Comparison of ENCODE assay signal across 1 cellular context in the genomic region with DNA sequence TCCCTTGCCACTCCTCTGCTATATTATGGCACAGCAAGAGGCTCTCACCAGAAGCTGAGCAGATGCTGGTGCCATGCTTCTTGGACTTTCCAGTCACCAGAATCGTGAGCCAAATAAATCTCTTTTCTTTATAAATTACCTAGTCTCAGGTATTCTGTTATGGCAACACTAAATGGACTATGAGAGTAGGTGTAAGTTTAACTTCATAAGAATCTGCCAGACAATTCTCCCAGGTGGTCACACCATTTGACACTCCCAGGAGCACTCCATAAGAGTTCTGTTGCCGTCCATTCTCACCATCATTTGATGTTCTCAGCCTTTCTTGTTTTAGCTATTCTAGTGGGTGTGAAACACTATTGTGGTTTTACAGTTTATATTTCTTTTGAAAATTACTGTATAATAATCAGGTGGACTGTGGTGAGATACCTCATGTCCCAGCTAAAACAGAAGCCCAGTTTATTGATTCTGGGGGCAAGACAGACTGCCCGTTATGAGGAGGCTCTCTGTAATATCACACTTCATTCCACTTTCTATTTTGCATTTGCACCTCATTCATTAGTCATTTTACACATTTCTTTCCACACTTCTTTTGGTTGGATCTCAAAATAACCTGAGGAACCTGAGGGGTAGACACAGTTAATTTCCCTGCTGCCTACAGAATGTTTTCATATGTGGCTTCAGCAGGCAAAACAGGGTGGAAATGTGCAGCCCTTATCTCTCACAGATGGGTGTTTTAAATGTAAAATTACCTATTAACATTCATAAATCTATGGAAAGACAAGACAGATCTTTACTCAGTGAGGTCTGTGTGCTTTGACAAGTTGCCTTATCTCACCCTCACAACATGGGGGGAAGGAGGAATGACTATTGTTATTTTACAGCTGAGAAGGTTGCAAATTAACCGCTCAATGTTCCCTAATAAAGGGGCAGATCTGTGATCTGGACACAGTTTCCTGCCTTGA.
TF ChIP-seq lines count a peak whose summit lies in the region.

No MANE protein-coding gene starts in this region.

TF ChIP-seq in K562, 482 proteins besides CTCF, POLR2A, EP300 and RAD21 (continued from another document and continues in another):
- TF ChIP-seq, protein P1, sequence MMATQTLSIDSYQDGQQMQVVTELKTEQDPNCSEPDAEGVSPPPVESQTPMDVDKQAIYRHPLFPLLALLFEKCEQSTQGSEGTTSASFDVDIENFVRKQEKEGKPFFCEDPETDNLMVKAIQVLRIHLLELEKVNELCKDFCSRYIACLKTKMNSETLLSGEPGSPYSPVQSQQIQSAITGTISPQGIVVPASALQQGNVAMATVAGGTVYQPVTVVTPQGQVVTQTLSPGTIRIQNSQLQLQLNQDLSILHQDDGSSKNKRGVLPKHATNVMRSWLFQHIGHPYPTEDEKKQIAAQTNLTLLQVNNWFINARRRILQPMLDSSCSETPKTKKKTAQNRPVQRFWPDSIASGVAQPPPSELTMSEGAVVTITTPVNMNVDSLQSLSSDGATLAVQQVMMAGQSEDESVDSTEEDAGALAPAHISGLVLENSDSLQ (IDR thresholded peaks at IDR 0.05), result peak; percentile 91
- TF ChIP-seq SMC3 (conservative IDR thresholded peaks at IDR 0.05; ENCODE audit: insufficient read depth, low read depth, low read length) (no peak), FOXP1 (CRISPR knock-in tag; IDR thresholded peaks at IDR 0.05) (0 out of 2 replicates have a peak, but pooled peaks have one; percentile 37), HNRNPLL (IDR thresholded peaks at IDR 0.05; ENCODE audit: low read depth, low read length, poor library complexity, severe bottlenecking) (no peak), CREB1 (IDR thresholded peaks at IDR 0.05) (peak; percentile 74; the same call in 1 of the 2 replicates), CREB1 (CRISPR knock-in tag; IDR thresholded peaks at IDR 0.05) (no peak), KLF10 (CRISPR knock-in tag; IDR thresholded peaks at IDR 0.05) (no peak), MTA2 (IDR thresholded peaks at IDR 0.05; ENCODE audit: low read depth) (peak; percentile 98), RUNX1 (IDR thresholded peaks at IDR 0.05; ENCODE audit: low read depth) (no peak; the same call in 1 of the 2 replicates), HMG20A (CRISPR knock-in tag; conservative IDR thresholded peaks at IDR 0.05) (no peak), KDM5B (IDR thresholded peaks at IDR 0.05; ENCODE audit: insufficient replicate concordance, low read depth, low read length) (no peak), GABPB2 (CRISPR knock-in tag; conservative IDR thresholded peaks at IDR 0.05) (no peak), MCM2 (IDR thresholded peaks at IDR 0.05; ENCODE audit: low read depth) (no peak), BACH1 (tag; IDR thresholded peaks at IDR 0.05) (0 out of 2 replicates have a peak, but pooled peaks have one; percentile 13), TAF7 (tag; IDR thresholded peaks at IDR 0.05) (no peak), BHLHE40 (IDR thresholded peaks at IDR 0.05; ENCODE audit: low read length) (peak; percentile 48; the same call in 1 of the 2 replicates), ZNF24 (IDR thresholded peaks at IDR 0.05) (no peak), SETDB1 (IDR thresholded peaks at IDR 0.05; ENCODE audit: low read length) (no peak), L3MBTL2 (IDR thresholded peaks at IDR 0.05) (peak; percentile 53; the same call in 1 of the 2 replicates), ETS2 (tag; IDR thresholded peaks at IDR 0.05; ENCODE audit: borderline replicate concordance, poor library complexity, severe bottlenecking) (no peak), NFE2 (IDR thresholded peaks at IDR 0.05; ENCODE audit: low read depth) (peak; percentile 94), ZNF707 (CRISPR knock-in tag; conservative IDR thresholded peaks at IDR 0.05) (no peak; the same call in 1 of the 2 replicates), ZNF184 (CRISPR knock-in tag; IDR thresholded peaks at IDR 0.05) (no peak)
- TF ChIP-seq, protein P2, sequence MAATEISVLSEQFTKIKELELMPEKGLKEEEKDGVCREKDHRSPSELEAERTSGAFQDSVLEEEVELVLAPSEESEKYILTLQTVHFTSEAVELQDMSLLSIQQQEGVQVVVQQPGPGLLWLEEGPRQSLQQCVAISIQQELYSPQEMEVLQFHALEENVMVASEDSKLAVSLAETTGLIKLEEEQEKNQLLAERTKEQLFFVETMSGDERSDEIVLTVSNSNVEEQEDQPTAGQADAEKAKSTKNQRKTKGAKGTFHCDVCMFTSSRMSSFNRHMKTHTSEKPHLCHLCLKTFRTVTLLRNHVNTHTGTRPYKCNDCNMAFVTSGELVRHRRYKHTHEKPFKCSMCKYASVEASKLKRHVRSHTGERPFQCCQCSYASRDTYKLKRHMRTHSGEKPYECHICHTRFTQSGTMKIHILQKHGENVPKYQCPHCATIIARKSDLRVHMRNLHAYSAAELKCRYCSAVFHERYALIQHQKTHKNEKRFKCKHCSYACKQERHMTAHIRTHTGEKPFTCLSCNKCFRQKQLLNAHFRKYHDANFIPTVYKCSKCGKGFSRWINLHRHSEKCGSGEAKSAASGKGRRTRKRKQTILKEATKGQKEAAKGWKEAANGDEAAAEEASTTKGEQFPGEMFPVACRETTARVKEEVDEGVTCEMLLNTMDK (IDR thresholded peaks at IDR 0.05; ENCODE audit: borderline replicate concordance, insufficient read depth, low read depth, low read length, poor library complexity, severe bottlenecking), result no peak
- TF ChIP-seq, protein P3, sequence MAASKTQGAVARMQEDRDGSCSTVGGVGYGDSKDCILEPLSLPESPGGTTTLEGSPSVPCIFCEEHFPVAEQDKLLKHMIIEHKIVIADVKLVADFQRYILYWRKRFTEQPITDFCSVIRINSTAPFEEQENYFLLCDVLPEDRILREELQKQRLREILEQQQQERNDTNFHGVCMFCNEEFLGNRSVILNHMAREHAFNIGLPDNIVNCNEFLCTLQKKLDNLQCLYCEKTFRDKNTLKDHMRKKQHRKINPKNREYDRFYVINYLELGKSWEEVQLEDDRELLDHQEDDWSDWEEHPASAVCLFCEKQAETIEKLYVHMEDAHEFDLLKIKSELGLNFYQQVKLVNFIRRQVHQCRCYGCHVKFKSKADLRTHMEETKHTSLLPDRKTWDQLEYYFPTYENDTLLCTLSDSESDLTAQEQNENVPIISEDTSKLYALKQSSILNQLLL (CRISPR knock-in tag; IDR thresholded peaks at IDR 0.05; ENCODE audit: borderline replicate concordance), result no peak
- TF ChIP-seq, protein P4, sequence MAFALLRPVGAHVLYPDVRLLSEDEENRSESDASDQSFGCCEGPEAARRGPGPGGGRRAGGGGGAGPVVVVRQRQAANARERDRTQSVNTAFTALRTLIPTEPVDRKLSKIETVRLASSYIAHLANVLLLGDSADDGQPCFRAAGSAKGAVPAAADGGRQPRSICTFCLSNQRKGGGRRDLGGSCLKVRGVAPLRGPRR (CRISPR knock-in tag; IDR thresholded peaks at IDR 0.05), result no peak
- TF ChIP-seq, protein P5, sequence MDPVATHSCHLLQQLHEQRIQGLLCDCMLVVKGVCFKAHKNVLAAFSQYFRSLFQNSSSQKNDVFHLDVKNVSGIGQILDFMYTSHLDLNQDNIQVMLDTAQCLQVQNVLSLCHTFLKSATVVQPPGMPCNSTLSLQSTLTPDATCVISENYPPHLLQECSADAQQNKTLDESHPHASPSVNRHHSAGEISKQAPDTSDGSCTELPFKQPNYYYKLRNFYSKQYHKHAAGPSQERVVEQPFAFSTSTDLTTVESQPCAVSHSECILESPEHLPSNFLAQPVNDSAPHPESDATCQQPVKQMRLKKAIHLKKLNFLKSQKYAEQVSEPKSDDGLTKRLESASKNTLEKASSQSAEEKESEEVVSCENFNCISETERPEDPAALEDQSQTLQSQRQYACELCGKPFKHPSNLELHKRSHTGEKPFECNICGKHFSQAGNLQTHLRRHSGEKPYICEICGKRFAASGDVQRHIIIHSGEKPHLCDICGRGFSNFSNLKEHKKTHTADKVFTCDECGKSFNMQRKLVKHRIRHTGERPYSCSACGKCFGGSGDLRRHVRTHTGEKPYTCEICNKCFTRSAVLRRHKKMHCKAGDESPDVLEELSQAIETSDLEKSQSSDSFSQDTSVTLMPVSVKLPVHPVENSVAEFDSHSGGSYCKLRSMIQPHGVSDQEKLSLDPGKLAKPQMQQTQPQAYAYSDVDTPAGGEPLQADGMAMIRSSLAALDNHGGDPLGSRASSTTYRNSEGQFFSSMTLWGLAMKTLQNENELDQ (CRISPR knock-in tag; IDR thresholded peaks at IDR 0.05; ENCODE audit: borderline replicate concordance), result no peak
- TF ChIP-seq, protein P6, sequence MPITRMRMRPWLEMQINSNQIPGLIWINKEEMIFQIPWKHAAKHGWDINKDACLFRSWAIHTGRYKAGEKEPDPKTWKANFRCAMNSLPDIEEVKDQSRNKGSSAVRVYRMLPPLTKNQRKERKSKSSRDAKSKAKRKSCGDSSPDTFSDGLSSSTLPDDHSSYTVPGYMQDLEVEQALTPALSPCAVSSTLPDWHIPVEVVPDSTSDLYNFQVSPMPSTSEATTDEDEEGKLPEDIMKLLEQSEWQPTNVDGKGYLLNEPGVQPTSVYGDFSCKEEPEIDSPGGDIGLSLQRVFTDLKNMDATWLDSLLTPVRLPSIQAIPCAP (CRISPR knock-in tag; IDR thresholded peaks at IDR 0.05; ENCODE audit: borderline replicate concordance), result no peak
- TF ChIP-seq, protein P7, sequence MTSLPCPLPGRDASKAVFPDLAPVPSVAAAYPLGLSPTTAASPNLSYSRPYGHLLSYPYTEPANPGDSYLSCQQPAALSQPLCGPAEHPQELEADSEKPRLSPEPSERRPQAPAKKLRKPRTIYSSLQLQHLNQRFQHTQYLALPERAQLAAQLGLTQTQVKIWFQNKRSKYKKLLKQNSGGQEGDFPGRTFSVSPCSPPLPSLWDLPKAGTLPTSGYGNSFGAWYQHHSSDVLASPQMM (CRISPR knock-in tag; IDR thresholded peaks at IDR 0.05), result no peak
- TF ChIP-seq, protein P8, sequence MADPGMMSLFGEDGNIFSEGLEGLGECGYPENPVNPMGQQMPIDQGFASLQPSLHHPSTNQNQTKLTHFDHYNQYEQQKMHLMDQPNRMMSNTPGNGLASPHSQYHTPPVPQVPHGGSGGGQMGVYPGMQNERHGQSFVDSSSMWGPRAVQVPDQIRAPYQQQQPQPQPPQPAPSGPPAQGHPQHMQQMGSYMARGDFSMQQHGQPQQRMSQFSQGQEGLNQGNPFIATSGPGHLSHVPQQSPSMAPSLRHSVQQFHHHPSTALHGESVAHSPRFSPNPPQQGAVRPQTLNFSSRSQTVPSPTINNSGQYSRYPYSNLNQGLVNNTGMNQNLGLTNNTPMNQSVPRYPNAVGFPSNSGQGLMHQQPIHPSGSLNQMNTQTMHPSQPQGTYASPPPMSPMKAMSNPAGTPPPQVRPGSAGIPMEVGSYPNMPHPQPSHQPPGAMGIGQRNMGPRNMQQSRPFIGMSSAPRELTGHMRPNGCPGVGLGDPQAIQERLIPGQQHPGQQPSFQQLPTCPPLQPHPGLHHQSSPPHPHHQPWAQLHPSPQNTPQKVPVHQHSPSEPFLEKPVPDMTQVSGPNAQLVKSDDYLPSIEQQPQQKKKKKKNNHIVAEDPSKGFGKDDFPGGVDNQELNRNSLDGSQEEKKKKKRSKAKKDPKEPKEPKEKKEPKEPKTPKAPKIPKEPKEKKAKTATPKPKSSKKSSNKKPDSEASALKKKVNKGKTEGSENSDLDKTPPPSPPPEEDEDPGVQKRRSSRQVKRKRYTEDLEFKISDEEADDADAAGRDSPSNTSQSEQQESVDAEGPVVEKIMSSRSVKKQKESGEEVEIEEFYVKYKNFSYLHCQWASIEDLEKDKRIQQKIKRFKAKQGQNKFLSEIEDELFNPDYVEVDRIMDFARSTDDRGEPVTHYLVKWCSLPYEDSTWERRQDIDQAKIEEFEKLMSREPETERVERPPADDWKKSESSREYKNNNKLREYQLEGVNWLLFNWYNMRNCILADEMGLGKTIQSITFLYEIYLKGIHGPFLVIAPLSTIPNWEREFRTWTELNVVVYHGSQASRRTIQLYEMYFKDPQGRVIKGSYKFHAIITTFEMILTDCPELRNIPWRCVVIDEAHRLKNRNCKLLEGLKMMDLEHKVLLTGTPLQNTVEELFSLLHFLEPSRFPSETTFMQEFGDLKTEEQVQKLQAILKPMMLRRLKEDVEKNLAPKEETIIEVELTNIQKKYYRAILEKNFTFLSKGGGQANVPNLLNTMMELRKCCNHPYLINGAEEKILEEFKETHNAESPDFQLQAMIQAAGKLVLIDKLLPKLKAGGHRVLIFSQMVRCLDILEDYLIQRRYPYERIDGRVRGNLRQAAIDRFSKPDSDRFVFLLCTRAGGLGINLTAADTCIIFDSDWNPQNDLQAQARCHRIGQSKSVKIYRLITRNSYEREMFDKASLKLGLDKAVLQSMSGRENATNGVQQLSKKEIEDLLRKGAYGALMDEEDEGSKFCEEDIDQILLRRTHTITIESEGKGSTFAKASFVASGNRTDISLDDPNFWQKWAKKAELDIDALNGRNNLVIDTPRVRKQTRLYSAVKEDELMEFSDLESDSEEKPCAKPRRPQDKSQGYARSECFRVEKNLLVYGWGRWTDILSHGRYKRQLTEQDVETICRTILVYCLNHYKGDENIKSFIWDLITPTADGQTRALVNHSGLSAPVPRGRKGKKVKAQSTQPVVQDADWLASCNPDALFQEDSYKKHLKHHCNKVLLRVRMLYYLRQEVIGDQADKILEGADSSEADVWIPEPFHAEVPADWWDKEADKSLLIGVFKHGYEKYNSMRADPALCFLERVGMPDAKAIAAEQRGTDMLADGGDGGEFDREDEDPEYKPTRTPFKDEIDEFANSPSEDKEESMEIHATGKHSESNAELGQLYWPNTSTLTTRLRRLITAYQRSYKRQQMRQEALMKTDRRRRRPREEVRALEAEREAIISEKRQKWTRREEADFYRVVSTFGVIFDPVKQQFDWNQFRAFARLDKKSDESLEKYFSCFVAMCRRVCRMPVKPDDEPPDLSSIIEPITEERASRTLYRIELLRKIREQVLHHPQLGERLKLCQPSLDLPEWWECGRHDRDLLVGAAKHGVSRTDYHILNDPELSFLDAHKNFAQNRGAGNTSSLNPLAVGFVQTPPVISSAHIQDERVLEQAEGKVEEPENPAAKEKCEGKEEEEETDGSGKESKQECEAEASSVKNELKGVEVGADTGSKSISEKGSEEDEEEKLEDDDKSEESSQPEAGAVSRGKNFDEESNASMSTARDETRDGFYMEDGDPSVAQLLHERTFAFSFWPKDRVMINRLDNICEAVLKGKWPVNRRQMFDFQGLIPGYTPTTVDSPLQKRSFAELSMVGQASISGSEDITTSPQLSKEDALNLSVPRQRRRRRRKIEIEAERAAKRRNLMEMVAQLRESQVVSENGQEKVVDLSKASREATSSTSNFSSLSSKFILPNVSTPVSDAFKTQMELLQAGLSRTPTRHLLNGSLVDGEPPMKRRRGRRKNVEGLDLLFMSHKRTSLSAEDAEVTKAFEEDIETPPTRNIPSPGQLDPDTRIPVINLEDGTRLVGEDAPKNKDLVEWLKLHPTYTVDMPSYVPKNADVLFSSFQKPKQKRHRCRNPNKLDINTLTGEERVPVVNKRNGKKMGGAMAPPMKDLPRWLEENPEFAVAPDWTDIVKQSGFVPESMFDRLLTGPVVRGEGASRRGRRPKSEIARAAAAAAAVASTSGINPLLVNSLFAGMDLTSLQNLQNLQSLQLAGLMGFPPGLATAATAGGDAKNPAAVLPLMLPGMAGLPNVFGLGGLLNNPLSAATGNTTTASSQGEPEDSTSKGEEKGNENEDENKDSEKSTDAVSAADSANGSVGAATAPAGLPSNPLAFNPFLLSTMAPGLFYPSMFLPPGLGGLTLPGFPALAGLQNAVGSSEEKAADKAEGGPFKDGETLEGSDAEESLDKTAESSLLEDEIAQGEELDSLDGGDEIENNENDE (IDR thresholded peaks at IDR 0.05; ENCODE audit: low read depth, low read length), result no peak
